24 cellular contexts compared by ENCODE assay signal in genomic region chr2:48685126-48685525, GRCh38.
"Had no signal": no experiment of that assay in that cellular context is flagged by ENCODE, and none has a peak within 500 bp of the region (broad histone marks: within the 10 kb centered on the region; RNA-seq: fewer than 3 reads in every experiment).

No MANE protein-coding gene starts in this region.

- H3K27me3 ChIP-seq: esophagus muscularis mucosa, foreskin keratinocyte, gastroesophageal sphincter, heart left ventricle, hepatocyte, left lung had no signal

- H3K4me2 ChIP-seq: hepatocyte had no signal

- H3K4me3 ChIP-seq: coronary artery, dorsolateral prefrontal cortex, esophagus muscularis mucosa, gastroesophageal sphincter, heart left ventricle, hepatocyte, left lung, lower lobe of right lung, mucosa of descending colon had no signal

- H3K9me3 ChIP-seq: esophagus muscularis mucosa, gastroesophageal sphincter, heart left ventricle, left lung, lower lobe of right lung, mucosa of descending colon had no signal

- H3K4me3 Mint-ChIP-seq: immature natural killer cell, mesothelial cell of epicardium, naive B cell had no signal

- H3K27ac Mint-ChIP-seq: immature natural killer cell, mesothelial cell of epicardium, naive B cell had no signal

- ATAC-seq: foreskin keratinocyte, gastroesophageal sphincter, heart left ventricle, left cardiac atrium, left lung, left ventricle myocardium superior, lower lobe of right lung, mucosa of descending colon had no signal

- H3K79me2 ChIP-seq: hepatocyte had no signal

- H3K27ac ChIP-seq: coronary artery, dorsolateral prefrontal cortex, esophagus muscularis mucosa, foreskin keratinocyte, gastroesophageal sphincter, heart left ventricle, hepatocyte, left lung, lower lobe of right lung had no signal

- H3K36me3 ChIP-seq: esophagus muscularis mucosa, left lung, lower lobe of right lung had no signal

- H3K9me3 Mint-ChIP-seq: mesothelial cell of epicardium had no signal

- H2AFZ ChIP-seq: hepatocyte had no signal

- FAIRE-seq: colon, endothelial cell of umbilical vein, frontal cortex, keratinocyte had no signal

- DNase-seq: dermis blood vessel endothelial cell; dorsolateral prefrontal cortex; effector CD4-positive, alpha-beta T cell; effector memory CD4-positive, alpha-beta T cell; foreskin keratinocyte; heart left ventricle; hypothalamus; immature natural killer cell; left cardiac atrium; left lung; left ventricle myocardium superior; lower lobe of right lung; mesenchymal stem cell; mucosa of descending colon; naive B cell had no signal

- H3K4me1 ChIP-seq: esophagus muscularis mucosa, foreskin keratinocyte, gastroesophageal sphincter, heart left ventricle, left lung, lower lobe of right lung had no signal

- H3K4me1 Mint-ChIP-seq: immature natural killer cell, mesothelial cell of epicardium, naive B cell had no signal

- H3K36me3 Mint-ChIP-seq: immature natural killer cell, mesothelial cell of epicardium, naive B cell had no signal
